Comparison of ENCODE assay signal across 8 cellular contexts in genomic region chr11:95705485-95706124, GRCh38.
A peak's percentile ranks its signal among the peaks of the same experiment; 100 is the strongest.
DNase-seq lines count a peak whose midpoint lies in the region; ATAC-seq, FAIRE-seq and TF ChIP-seq lines count a peak whose summit lies in the region.

No MANE protein-coding gene starts in this region.

- FAIRE-seq in H1 (lab: Jason Lieb, UNC) = peak; percentile 78

- H3K9me3 ChIP-seq in H1 (ENCODE audit: insufficient read depth in 2 of 2, low read depth in 1 of 2, low read length in 1 of 2) = no peaks in the 10 kb centered on the region

- WGBS in H1 (ENCODE audit: extremely low coverage in 1 of 2, insufficient coverage in 1 of 2, insufficient read length in 1 of 2, insufficient replicate concordance in 2 of 2, low coverage in 1 of 2, low lambda C conversion rate in 2 of 2, missing lambda C conversion rate in 1 of 2), 2 experiments = 30% methylated on average over 10 of the region's 10 CpGs; no CpG with 5 or more reads in 1 of the 2 experiments
- no CpG with 5 or more reads among the region's 10 CpGs for WGBS in mesendoderm (ENCODE audit: extremely low coverage, insufficient coverage, low lambda C conversion rate)

- no peak overlapping the region for H3K4me2 ChIP-seq in H1 (ENCODE audit: insufficient read depth in 1 of 2, low read depth in 2 of 2, low read length in 2 of 2)
- H3K4me2 ChIP-seq in mesendoderm (ENCODE audit: low read length) = no peak overlapping the region

- TF ChIP-seq EP300 in H1 (IDR thresholded peaks at IDR 0.05; ENCODE audit: borderline replicate concordance in 1 of 2, low read depth in 2 of 2, low read length in 2 of 2) = no peak

- no peak overlapping the region for H3K4me3 Mint-ChIP-seq in activated CD8-positive, alpha-beta T cell treated with anti-CD3 and anti-CD28 coated beads, Interleukin-2, amount 10 ng/mL, durations not matched to agents 7 days and 5 days

- no peaks in the 10 kb centered on the region for H3K79me2 ChIP-seq in H1 (ENCODE audit: control insufficient read depth in 1 of 2, insufficient read depth in 2 of 2, low read length in 2 of 2)
- no peaks in the 10 kb centered on the region for H3K79me2 ChIP-seq in mesendoderm (ENCODE audit: control insufficient read depth, insufficient read depth, low read length)

- H3K23ac ChIP-seq in H1 (ENCODE audit: insufficient read length) (no peak overlapping the region), mesendoderm (ENCODE audit: low read length) (no peak overlapping the region)

- H4K91ac ChIP-seq in H1 (replicated peaks; ENCODE audit: insufficient read length, low read length) = no peak overlapping the region

- H3K23me2 ChIP-seq in H1 (ENCODE audit: low read depth, low read length) = no peaks in the 10 kb centered on the region

- H3K27me3 ChIP-seq in HL-60 (ENCODE audit: insufficient read depth, poor library complexity, severe bottlenecking) (no peaks in the 10 kb centered on the region), H1 (replicated peaks in 1 of 4; ENCODE audit: control insufficient read depth in 3 of 4, extremely low read depth in 1 of 4, insufficient read depth in 3 of 4, low read length in 3 of 4) (peaks cover 0 to 1% (median 0%) of the 10 kb centered on the region in 4 experiments; a peak in 1 of 7 replicates), mesendoderm (ENCODE audit: insufficient read depth, low read length, poor library complexity) (no peaks in the 10 kb centered on the region)

- H3K36me3 Mint-ChIP-seq in activated CD8-positive, alpha-beta T cell treated with anti-CD3 and anti-CD28 coated beads, Interleukin-2, amount 10 ng/mL, durations not matched to agents 7 days and 5 days (ENCODE audit: low read depth) = no peaks in the 10 kb centered on the region

- H3K9ac ChIP-seq in H1 (replicated peaks in 1 of 4; ENCODE audit: extremely low read depth in 1 of 4, low read depth in 3 of 4, low read length in 3 of 4) (no peak overlapping the region), mesendoderm (ENCODE audit: low read length) (no peak overlapping the region)

- TF ChIP-seq RAD21 in H1 (IDR thresholded peaks at IDR 0.05 in 1 of 2, conservative IDR thresholded peaks at IDR 0.05 in 1 of 2; ENCODE audit: low read depth in 2 of 2, low read length in 2 of 2) = peak; percentile 99

- DNase-seq in CMK (ENCODE audit: low read depth) (peak; percentile 70), GM20000 (ENCODE audit: low spot score) (peak; percentile 60), HL-60 (ENCODE audit: low read depth in 1 of 2, low spot score in 1 of 2) (peak; percentile 64 to 89), NCI-H82 treated with DMSO at 0.1 percent for 48 hours (lab: John Stamatoyannopoulos, UW; ENCODE audit: unreplicated experiment) (peak; percentile 67), H1 (ENCODE audit: low read depth in 1 of 2, low spot score in 2 of 2) (peak; percentile 62 to 88), mesendoderm (peak; percentile 83)
- DNase-seq in activated CD8-positive, alpha-beta T cell treated with anti-CD3 and anti-CD28 coated beads, Interleukin-2, amount 10 ng/mL, durations not matched to agents 7 days and 5 days = peak; percentile 92
- peak; percentile 48 for DNase-seq in stimulated activated CD8-positive, alpha-beta memory T cell treated with anti-CD3 and anti-CD28 coated beads, Interleukin-15, amount 100 ng/mL, for 24 hours (ENCODE audit: low read depth)

- H3K9me3 Mint-ChIP-seq in activated CD8-positive, alpha-beta T cell treated with anti-CD3 and anti-CD28 coated beads, Interleukin-2, amount 10 ng/mL, durations not matched to agents 7 days and 5 days (ENCODE audit: insufficient read depth) = no peaks in the 10 kb centered on the region

- no peak overlapping the region for H4K5ac ChIP-seq in H1 (ENCODE audit: insufficient read length, low read depth, low read length)
- no peak overlapping the region for H4K5ac ChIP-seq in mesendoderm (ENCODE audit: low read length)

- no peak for TF ChIP-seq POLR2A in H1 (IDR thresholded peaks at IDR 0.05; ENCODE audit: control extremely low read depth in 1 of 2, low read depth in 2 of 2, low read length in 2 of 2)

- H2AK5ac ChIP-seq in H1 (ENCODE audit: low read depth, low read length) (no peak overlapping the region), mesendoderm (ENCODE audit: low read length) (no peak overlapping the region)

- H3K36me3 ChIP-seq in H1 (ENCODE audit: control insufficient read depth in 2 of 4, insufficient read depth in 4 of 4, low read length in 3 of 4) (no peaks in the 10 kb centered on the region), mesendoderm (ENCODE audit: control insufficient read depth, insufficient read depth, low read length) (no peaks in the 10 kb centered on the region)

- POLR2A ChIA-PET in activated CD8-positive, alpha-beta T cell treated with anti-CD3 and anti-CD28 coated beads, Interleukin-2, amount 10 ng/mL, durations not matched to agents 7 days and 5 days (lab: Charles Lee) = interaction anchor here (0.6 to 1.9 kb wide), 7 partner anchors 15 to 555 kb away, joined by 3 to 8 read pairs (median 3); partner anchors contain the start of gene SESN3
- POLR2A ChIA-PET in H1 (lab: Charles Lee; ENCODE audit: partially characterized antibody) = interaction anchor here (0.6 to 0.8 kb wide), 2 partner anchors 84 to 175 kb away, joined by 3 read pairs; partner anchors contain the start of gene FAM76B

- TF ChIP-seq CTCF in GM20000 (IDR thresholded peaks at IDR 0.05; ENCODE audit: extremely low read depth, missing control alignments) (peak; percentile 69), HL-60 (IDR thresholded peaks at IDR 0.05; ENCODE audit: insufficient read depth, low read length) (peak; percentile 82), H1 (IDR thresholded peaks at IDR 0.05; ENCODE audit: control extremely low read depth in 1 of 3, insufficient read depth in 1 of 3, low read depth in 1 of 3, low read length in 3 of 3) (peak; percentile 78 to 92 (median 90))

- H4K8ac ChIP-seq in H1 (ENCODE audit: extremely low read depth, insufficient read depth, low read length) (no peak overlapping the region), mesendoderm (ENCODE audit: low read depth, low read length) (no peak overlapping the region)

- CTCF ChIA-PET in activated CD8-positive, alpha-beta T cell treated with anti-CD3 and anti-CD28 coated beads, Interleukin-2, amount 10 ng/mL, durations not matched to agents 7 days and 5 days (lab: Charles Lee) = interaction anchor here (0.6 to 15.2 kb wide), 123 partner anchors 10 to 730 kb away, joined by 3 to 362 read pairs (median 4); partner anchors contain the start of genes ENDOD1, FAM76B, MAML2 and SESN3
- CTCF ChIA-PET in H1 (lab: Charles Lee; ENCODE audit: partially characterized antibody) = interaction anchor here (0.6 to 23.9 kb wide), 91 partner anchors 11 to 638 kb away, joined by 3 to 407 read pairs (median 4); partner anchors contain the start of gene SRSF8

- H3K4me3 ChIP-seq in HL-60 (replicated peaks; ENCODE audit: insufficient read depth, low read length) (no peak overlapping the region), H1 (ENCODE audit: extremely low read depth in 1 of 4, insufficient read depth in 2 of 4, low read depth in 3 of 4, low read length in 4 of 4) (no peak overlapping the region), mesendoderm (ENCODE audit: low read length) (no peak overlapping the region)

- H3K18ac ChIP-seq in H1 (ENCODE audit: extremely low read depth, low read length) (no peak overlapping the region), mesendoderm (ENCODE audit: low read length) (no peak overlapping the region)

- no peak overlapping the region for H2BK20ac ChIP-seq in H1 (ENCODE audit: low read length)

- no peak overlapping the region for H2BK5ac ChIP-seq in H1 (ENCODE audit: low read depth, low read length)
- no peak overlapping the region for H2BK5ac ChIP-seq in mesendoderm (ENCODE audit: low read length)

- no peak overlapping the region for H3K56ac ChIP-seq in H1 (replicated peaks; ENCODE audit: insufficient read length, low read depth, low read length)
- H3K56ac ChIP-seq in mesendoderm (ENCODE audit: low read length) = no peak overlapping the region

- H3K27ac ChIP-seq in HL-60 (replicated peaks) (no peak overlapping the region), H1 (ENCODE audit: low read depth, low read length) (no peak overlapping the region), mesendoderm (ENCODE audit: low read depth, low read length) (no peak overlapping the region)

- H3K4me1 ChIP-seq in H1 (replicated peaks in 1 of 4; ENCODE audit: control insufficient read depth in 3 of 4, insufficient read depth in 4 of 4, low read length in 3 of 4) (0 out of 7 replicates have a peak, but pooled peaks cover 0 to 2% (median 0%) of the 10 kb centered on the region in 4 experiments), mesendoderm (ENCODE audit: control insufficient read depth, low read depth, low read length) (no peaks in the 10 kb centered on the region)

- no peaks in the 10 kb centered on the region for H4K20me1 ChIP-seq in H1 (replicated peaks in 1 of 2; ENCODE audit: control insufficient read depth in 1 of 2, insufficient read depth in 2 of 2, low read length in 2 of 2)

- H3K27ac Mint-ChIP-seq in activated CD8-positive, alpha-beta T cell treated with anti-CD3 and anti-CD28 coated beads, Interleukin-2, amount 10 ng/mL, durations not matched to agents 7 days and 5 days = no peak overlapping the region

- no peaks in the 10 kb centered on the region for H3K27me3 Mint-ChIP-seq in activated CD8-positive, alpha-beta T cell treated with anti-CD3 and anti-CD28 coated beads, Interleukin-2, amount 10 ng/mL, durations not matched to agents 7 days and 5 days (ENCODE audit: low read depth)

- no peaks in the 10 kb centered on the region for H3K79me1 ChIP-seq in H1 (ENCODE audit: low read depth, low read length)
- no peaks in the 10 kb centered on the region for H3K79me1 ChIP-seq in mesendoderm (ENCODE audit: low read length)

- H3K4ac ChIP-seq in H1 (replicated peaks; ENCODE audit: insufficient read length, low read depth, low read length) = no peak overlapping the region
- H3K4ac ChIP-seq in mesendoderm (ENCODE audit: low read depth, low read length) = no peak overlapping the region

- H2BK15ac ChIP-seq in H1 (ENCODE audit: low read length) (no peak overlapping the region), mesendoderm (replicated peaks; ENCODE audit: low read depth) (no peak overlapping the region)

- ATAC-seq in activated CD8-positive, alpha-beta T cell treated with anti-CD3 and anti-CD28 coated beads, Interleukin-2, amount 10 ng/mL, durations not matched to agents 7 days and 5 days = peak; percentile 91

- peaks cover 9% of the 10 kb centered on the region for H3K4me1 Mint-ChIP-seq in activated CD8-positive, alpha-beta T cell treated with anti-CD3 and anti-CD28 coated beads, Interleukin-2, amount 10 ng/mL, durations not matched to agents 7 days and 5 days (ENCODE audit: low read depth)

- H2BK120ac ChIP-seq in H1 (replicated peaks; ENCODE audit: low read depth, low read length) (no peak overlapping the region), mesendoderm (ENCODE audit: low read depth, low read length) (no peak overlapping the region)

- H2BK12ac ChIP-seq in H1 (ENCODE audit: low read depth, low read length) = no peak overlapping the region

- no peak overlapping the region for H3K14ac ChIP-seq in H1 (ENCODE audit: insufficient read length)

- 0 out of 2 replicates have a peak overlapping the region, but pooled peaks have one; percentile 20 for H2AFZ ChIP-seq in H1 (ENCODE audit: low read length)

TF ChIP-seq in H1, 55 proteins besides CTCF, POLR2A, EP300 and RAD21 (continues in another document):
- TF ChIP-seq YY1 (IDR thresholded peaks at IDR 0.05; ENCODE audit: low read depth, low read length) = 0 out of 2 replicates have a peak, but pooled peaks have one; percentile 23
- no peak for TF ChIP-seq ZNF274 (IDR thresholded peaks at IDR 0.05; ENCODE audit: borderline replicate concordance, extremely low read depth, low read length)
